9 cellular contexts compared by ENCODE assay signal in genomic region chr4:158778065-158778711, GRCh38. TPM values are rescaled to one million over a fixed set of nuclear protein-coding genes. Genes with fewer than 3 reads are reported as not detected.
DNase-seq lines count a peak whose midpoint lies in the region; ATAC-seq and FAIRE-seq lines count a peak whose summit lies in the region.
"Had no signal": no experiment of that assay in that cellular context is flagged by ENCODE, and none has a peak within 500 bp of the region (broad histone marks: within the 10 kb centered on the region; RNA-seq: fewer than 3 reads in every experiment).

No MANE protein-coding gene starts in this region.

- H3K4me3 Mint-ChIP-seq in T-helper 17 cell: peak overlapping the region; percentile 79

- 9 to 45% (median 21%) methylated on average over 2 of the region's 2 CpGs for WGBS in small intestine, 3 donors

- H3K4me3 ChIP-seq in small intestine (ENCODE audit: low read depth in 1 of 2, low read length in 2 of 2): peak overlapping the region in 1 of 2 donors; percentile 7

- H3K27ac Mint-ChIP-seq in T-helper 17 cell: peak overlapping the region; percentile 72

- H3K27ac ChIP-seq in small intestine (ENCODE audit: low read depth in 1 of 2, low read length in 1 of 2): peak overlapping the region in 1 of 2 donors; percentile 20
- H3K27ac ChIP-seq: 22Rv1 had no signal

- FAIRE-seq in small intestine (lab: Jason Lieb, UNC) (no peak), urothelium cell line (lab: Jason Lieb, UNC) (no peak)

- H3K36me3 ChIP-seq in small intestine (ENCODE audit: control insufficient read depth in 2 of 2, insufficient read depth in 2 of 2, low read length in 2 of 2): no peaks in the 10 kb centered on the region

- DNase-seq in DMS53 (lab: John Stamatoyannopoulos, UW) (peak; percentile 9), DMS53 treated with DMSO at 0.1 percent for 48 hours (lab: John Stamatoyannopoulos, UW; ENCODE audit: unreplicated experiment) (no peak), T-helper 17 cell (no peak), small intestine (peak; percentile 38), SHP77 treated with DMSO at 0.1 percent for 48 hours (lab: John Stamatoyannopoulos, UW) (no peak), urothelium cell line (ENCODE audit: low spot score) (no peak)
- DNase-seq in central memory CD4-positive, alpha-beta T cell: no peak

- H3K4me1 ChIP-seq in small intestine (ENCODE audit: control insufficient read depth in 2 of 2, insufficient read depth in 1 of 2, low read depth in 1 of 2, low read length in 1 of 2): peaks cover 0 to 20% of the 10 kb centered on the region in 2 donors

- H3K27me3 Mint-ChIP-seq in T-helper 17 cell: no peaks in the 10 kb centered on the region

- ATAC-seq in HG02970 (IDR thresholded peaks at IDR 0.05; ENCODE audit: low FRiP score, unreplicated experiment) (peak; percentile 93), T-helper 17 cell (peak; percentile 80)

- H3K4me1 Mint-ChIP-seq in T-helper 17 cell: peaks cover 23% of the 10 kb centered on the region

- H3K9me3 ChIP-seq in T-helper 17 cell (ENCODE audit: control insufficient read depth, low read length, poor library complexity, severe bottlenecking): no peaks in the 10 kb centered on the region
- H3K9me3 ChIP-seq in small intestine (ENCODE audit: control insufficient read depth, low read depth): no peaks in the 10 kb centered on the region

- H3K36me3 Mint-ChIP-seq in T-helper 17 cell (ENCODE audit: low read depth): no peaks in the 10 kb centered on the region

- H3K27me3 ChIP-seq in small intestine (ENCODE audit: control insufficient read depth in 2 of 2, insufficient read depth in 2 of 2, low read length in 2 of 2): no peaks in the 10 kb centered on the region

RNA-seq across cellular contexts. Expression of gene FNIP2, which starts 9.4 kb away (rescaled TPM):
- 10 to 100 TPM in 1 of 2 donors, 1 to 10 TPM in 1; 7.7 to 11.5 TPM for total RNA-seq in T-helper 17 cell
- polyA plus RNA-seq in small intestine: 1 to 10 TPM; 3.5 to 9.6 (median 3.8) TPM

RNA-seq across cellular contexts. Expression of gene PPID, which starts 55.0 kb away (rescaled TPM):
- 10 to 100 TPM; 17.5 to 18.8 TPM for total RNA-seq in T-helper 17 cell
- polyA plus RNA-seq in small intestine: 10 to 100 TPM; 28.4 to 46.5 (median 33.4) TPM

Comparison
In these comparisons a context has a peak if more than half of its experiments do, and no peak if none do; other contexts are left out.
1. DNase-seq: peak in DMS53 (single experiment) and small intestine (single experiment); none in DMS53 treated with DMSO at 0.1 percent for 48 hours (single experiment), T-helper 17 cell (0 of 3), SHP77 treated with DMSO at 0.1 percent for 48 hours (single experiment), urothelium cell line (single experiment) and central memory CD4-positive, alpha-beta T cell (single experiment).